In genomic region chr22:44455151-44455962, GRCh38 we compare ENCODE assay signal across 1 cellular context.
TF ChIP-seq lines count a peak whose summit lies in the region.

No MANE protein-coding gene starts in this region.

TF ChIP-seq in GM23338, 12 proteins besides CTCF, POLR2A, EP300 and RAD21 (continued from another document):
- TF ChIP-seq ZNF462 (CRISPR knock-in tag; IDR thresholded peaks at IDR 0.05), result no peak
- no peak for TF ChIP-seq JUNB (IDR thresholded peaks at IDR 0.05; ENCODE audit: unreplicated experiment)
- TF ChIP-seq ZNF114 (CRISPR knock-in tag; IDR thresholded peaks at IDR 0.05), result no peak
TF ChIP-seq in GM23338: peak in this region for 0.
